In genomic region chr1:158011714-158012113, GRCh38 we compare ENCODE assay signal across 1 cellular context.
TF ChIP-seq lines count a peak whose summit lies in the region.

No MANE protein-coding gene starts in this region.

TF ChIP-seq in IMR-90, 13 proteins besides CTCF, POLR2A, EP300 and RAD21:
- TF ChIP-seq RFX5 (IDR thresholded peaks at IDR 0.05; ENCODE audit: low read depth, low read length) = no peak
- TF ChIP-seq FOS (IDR thresholded peaks at IDR 0.05; ENCODE audit: low read depth, low read length) = no peak
- TF ChIP-seq ELK1 (IDR thresholded peaks at IDR 0.05; ENCODE audit: borderline replicate concordance, low read depth, low read length) = no peak
- no peak for TF ChIP-seq NFE2L2 (IDR thresholded peaks at IDR 0.05; ENCODE audit: low read depth, low read length)
- no peak for TF ChIP-seq MAZ (IDR thresholded peaks at IDR 0.05; ENCODE audit: borderline replicate concordance, low read depth, low read length)
- TF ChIP-seq USF2 (IDR thresholded peaks at IDR 0.05; ENCODE audit: low read depth, low read length) = no peak
- TF ChIP-seq CEBPB (IDR thresholded peaks at IDR 0.05; ENCODE audit: low read depth, low read length) = no peak
- no peak for TF ChIP-seq CHD1 (IDR thresholded peaks at IDR 0.05; ENCODE audit: low read depth, low read length)
- TF ChIP-seq SMC3 (IDR thresholded peaks at IDR 0.05; ENCODE audit: low read depth, low read length) = no peak
- no peak for TF ChIP-seq MAFK (IDR thresholded peaks at IDR 0.05; ENCODE audit: low read depth, low read length)
- TF ChIP-seq RCOR1 (IDR thresholded peaks at IDR 0.05; ENCODE audit: insufficient replicate concordance, low read length) = no peak
- TF ChIP-seq MXI1 (IDR thresholded peaks at IDR 0.05; ENCODE audit: borderline replicate concordance, low read depth, low read length) = no peak; the same call in 1 of the 2 replicates
